8 cellular contexts compared by ENCODE assay signal in the genomic region with DNA sequence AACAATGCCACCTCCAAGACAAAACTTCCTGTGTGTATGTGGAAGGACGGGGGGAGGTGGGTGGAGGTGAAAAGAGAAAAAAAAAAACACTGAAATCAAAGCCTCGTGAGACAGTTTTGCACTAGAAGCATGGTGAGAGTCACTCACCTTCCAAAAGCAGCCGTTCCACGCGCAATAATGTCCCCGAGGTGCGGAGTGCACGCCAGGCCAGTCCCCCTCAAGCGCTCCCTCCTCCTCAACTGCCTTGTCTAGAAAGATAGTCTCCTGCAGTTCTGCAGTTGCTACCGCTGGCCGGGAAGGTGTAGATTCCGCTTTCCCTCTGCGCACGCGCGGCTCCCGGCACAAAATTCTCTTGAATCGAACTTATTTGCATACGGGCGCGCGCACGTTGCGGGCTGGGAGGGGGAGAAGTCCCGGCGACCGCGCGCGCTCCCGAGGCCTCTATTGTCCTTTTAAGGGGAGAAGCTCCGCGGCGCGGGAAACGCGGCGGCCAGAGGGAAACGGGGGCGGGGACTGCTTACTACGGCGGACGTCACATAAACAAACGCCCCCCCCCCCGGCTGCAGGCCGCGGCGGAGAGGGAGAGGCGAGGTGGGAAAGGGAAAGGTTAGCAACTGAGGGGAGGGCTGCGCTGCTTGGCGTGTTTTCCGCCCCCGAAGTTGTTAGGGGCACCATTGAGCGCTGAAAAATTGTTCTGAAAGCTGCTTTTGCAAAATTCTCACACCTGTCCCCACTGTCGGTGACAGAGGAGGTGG. TPM values are rescaled to one million over a fixed set of nuclear protein-coding genes. Genes with fewer than 3 reads are reported as not detected.
A peak's percentile ranks its signal among the peaks of the same experiment; 100 is the strongest.
DNase-seq lines count a peak whose midpoint lies in the region; ATAC-seq and TF ChIP-seq lines count a peak whose summit lies in the region.

Gene SINHCAF (minus strand): TSS at position 274 of the 755 bp plus-strand sequence. CDS start 27,946 bp downstream, outside the sequence.

- peaks cover 25% of the 10 kb centered on the region for H3K36me3 Mint-ChIP-seq in activated CD4-positive, alpha-beta T cell treated with anti-CD3 and anti-CD28 coated beads, Interleukin-2, amount 10 ng/mL, durations not matched to agents 24 days and 14 days (ENCODE audit: low read depth)

- no peaks in the 10 kb centered on the region for H3K27me3 ChIP-seq in BJ (ENCODE audit: control insufficient read depth, insufficient read depth, low read length)

- CTCF ChIA-PET in BJ (lab: Yijun Ruan, JAX) = interaction anchor here (0.7 to 1.2 kb wide), 3 partner anchors 28 to 286 kb away, joined by 3 read pairs; no protein-coding TSS in a partner anchor

- peak within 1 kb of the TSS; percentile 66 for H3K4me3 ChIP-seq in BJ (ENCODE audit: low read depth, low read length)

- no peak for TF ChIP-seq CTCF in BJ (IDR thresholded peaks at IDR 0.05; ENCODE audit: insufficient read depth, low read depth, low read length)

- peaks cover 30% of the 10 kb centered on the region for H3K4me1 Mint-ChIP-seq in activated CD4-positive, alpha-beta T cell treated with anti-CD3 and anti-CD28 coated beads, Interleukin-2, amount 10 ng/mL, durations not matched to agents 24 days and 14 days

- peaks cover 12% of the 10 kb centered on the region for H3K27me3 Mint-ChIP-seq in activated CD4-positive, alpha-beta T cell treated with anti-CD3 and anti-CD28 coated beads, Interleukin-2, amount 10 ng/mL, durations not matched to agents 24 days and 14 days

- H3K36me3 ChIP-seq in BJ (ENCODE audit: control insufficient read depth, insufficient read depth, low read length) = no peaks in the 10 kb centered on the region

- no peaks in the 10 kb centered on the region for H3K9me3 Mint-ChIP-seq in activated CD4-positive, alpha-beta T cell treated with anti-CD3 and anti-CD28 coated beads, Interleukin-2, amount 10 ng/mL, durations not matched to agents 24 days and 14 days

- ATAC-seq in GM19324 (IDR thresholded peaks at IDR 0.05; ENCODE audit: low FRiP score, unreplicated experiment) (peak; percentile 72), HG03469 (IDR thresholded peaks at IDR 0.05; ENCODE audit: unreplicated experiment) (peak; percentile 33), left colon (peak; percentile 75)

- H3K4me3 Mint-ChIP-seq in activated CD4-positive, alpha-beta T cell treated with anti-CD3 and anti-CD28 coated beads, Interleukin-2, amount 10 ng/mL, durations not matched to agents 24 days and 14 days = peak within 1 kb of the TSS; percentile 99

- DNase-seq in BJ (ENCODE audit: low read depth) (peak; percentile 89), NCI-H526 treated with DMSO at 0.1 percent for 48 hours (lab: John Stamatoyannopoulos, UW) (peak; percentile 97), cortex of kidney (lab: John Stamatoyannopoulos, UW) (peak; percentile 81), left colon (peak; percentile 100)
- DNase-seq in activated CD4-positive, alpha-beta T cell treated with anti-CD3 and anti-CD28 coated beads, Interleukin-2, amount 10 ng/mL, durations not matched to agents 24 days and 14 days = peak; percentile 100
- DNase-seq in stimulated activated CD4-positive, alpha-beta T cell treated with anti-CD3 and anti-CD28 coated beads, Interleukin-1b, Interleukin-23, amount 100 ng/mL, for 48 hours = peak; percentile 99

- peak within 1 kb of the TSS; percentile 100 for H3K27ac Mint-ChIP-seq in activated CD4-positive, alpha-beta T cell treated with anti-CD3 and anti-CD28 coated beads, Interleukin-2, amount 10 ng/mL, durations not matched to agents 24 days and 14 days

- intact Hi-C loops in activated CD4-positive, alpha-beta T cell treated with anti-CD3 and anti-CD28 coated beads, Interleukin-2, amount 10 ng/mL, durations not matched to agents 24 days and 14 days (cut with micrococcal nuclease) = loop anchor here (1.0 to 10.0 kb wide), 10 partner anchors 9 to 1941 kb away; partner anchors contain the start of genes AMN1, BICD1, CAPRIN2 and ERGIC2
- intact Hi-C loops in left colon (cut with DNase I, micrococcal nuclease) = no loop called here

- POLR2A ChIA-PET in BJ (lab: Charles Lee) = interaction anchor here (0.6 to 0.7 kb wide), 2 partner anchors 36 to 852 kb away, joined by 3 read pairs; no protein-coding TSS in a partner anchor

RNA-seq across cellular contexts. Expression of gene SINHCAF, which starts in this region (rescaled TPM):
- polyA plus RNA-seq in BJ (2011; rRNA removed) = 6.6 and 11.5 TPM in 2 replicates
- 4.7 and 4.9 TPM in 2 replicates for polyA minus RNA-seq in BJ (2011; rRNA and poly(A)+ RNA removed)
- total RNA-seq in activated CD4-positive, alpha-beta T cell treated with anti-CD3 and anti-CD28 coated beads, Interleukin-2, amount 10 ng/mL, durations not matched to agents 24 days and 14 days = 261 and 277 TPM in 2 replicates
- 10 to 100 TPM; 66.7 to 71.0 TPM for total RNA-seq in left colon

Comparison
In these comparisons a context has a peak if more than half of its experiments do, and no peak if none do; other contexts are left out.
1. Peak in every context shown above with its lines: DNase-seq, ATAC-seq and H3K4me3 ChIP-seq.